Comparison of ENCODE assay signal across 11 cellular contexts in the genomic region with DNA sequence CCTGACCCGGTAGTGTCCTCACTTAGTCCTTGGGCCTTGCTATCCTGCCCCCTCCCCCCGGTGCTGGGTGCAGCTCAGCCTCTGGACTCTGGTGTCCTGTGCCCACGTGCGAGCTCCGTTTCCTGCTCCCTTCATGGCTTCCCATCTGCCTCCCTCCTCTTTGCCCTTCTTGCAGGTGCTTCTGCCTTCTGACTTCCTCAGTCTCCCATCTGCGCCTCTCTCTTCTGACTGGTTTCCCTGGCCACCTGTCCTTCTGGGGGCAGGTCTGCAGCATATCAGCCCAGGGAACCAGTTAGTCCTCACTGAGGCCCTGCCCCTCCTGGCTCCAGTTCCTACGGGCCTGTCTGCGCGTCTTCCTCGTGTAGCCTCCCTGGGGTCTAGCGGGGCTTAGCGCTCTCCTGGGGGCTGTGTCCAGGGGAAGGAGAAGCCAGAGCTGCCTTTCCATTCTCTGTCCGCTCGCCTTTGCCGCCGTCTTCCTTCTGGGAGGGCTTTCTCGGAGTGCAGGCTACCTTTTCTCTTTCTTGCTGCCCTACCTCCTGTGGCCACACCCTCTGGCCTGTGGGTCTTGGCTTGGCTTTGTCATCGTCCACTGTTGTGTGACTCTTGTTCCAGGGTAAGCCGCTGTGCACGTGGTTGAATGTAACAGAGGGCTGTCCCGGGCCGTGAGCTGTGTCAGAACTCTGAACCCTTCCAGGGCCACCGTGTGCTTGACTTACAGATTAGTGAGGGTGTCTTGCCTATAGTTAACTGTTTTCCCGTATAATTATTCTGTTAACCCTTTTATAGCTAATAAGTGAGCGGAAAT. TPM values are rescaled to one million over a fixed set of nuclear protein-coding genes. Genes with fewer than 3 reads are reported as not detected.
A peak's percentile ranks its signal among the peaks of the same experiment; 100 is the strongest.
DNase-seq lines count a peak whose midpoint lies in the region; ATAC-seq, FAIRE-seq and TF ChIP-seq lines count a peak whose summit lies in the region.
"Had no signal": no experiment of that assay in that cellular context is flagged by ENCODE, and none has a peak within 500 bp of the region (broad histone marks: within the 10 kb centered on the region; RNA-seq: fewer than 3 reads in every experiment).

No MANE protein-coding gene starts in this region.

- intact Hi-C loops in activated CD4-positive, alpha-beta T cell treated with anti-CD3 and anti-CD28 coated beads, Interleukin-2, amount 10 ng/mL, durations not matched to agents 24 days and 14 days (cut with micrococcal nuclease), result loop anchor here (5.0 kb wide), 1 partner anchor 102 kb away; no protein-coding TSS in a partner anchor
- intact Hi-C loops in stomach (cut with DNase I; ENCODE audit: low total_unique reads), result no loop called here

- H3K9me3 Mint-ChIP-seq in activated CD4-positive, alpha-beta T cell treated with anti-CD3 and anti-CD28 coated beads, Interleukin-2, amount 10 ng/mL, durations not matched to agents 24 days and 14 days, result no peaks in the 10 kb centered on the region
- H3K9me3 Mint-ChIP-seq: stimulated activated naive CD8-positive, alpha-beta T cell treated with anti-CD3 and anti-CD28 coated beads, Interleukin-15, Interleukin-2, amounts not matched to agents 100 ng/mL and 50 ng/mL, for 24 hours had no signal

- no peak for TF ChIP-seq EP300 in stomach (IDR thresholded peaks at IDR 0.05)

- TF ChIP-seq CTCF in bronchial epithelial cell (IDR thresholded peaks at IDR 0.05; ENCODE audit: insufficient read depth, low read length, severe bottlenecking), result no peak
- TF ChIP-seq CTCF in liver (IDR thresholded peaks at IDR 0.05; ENCODE audit: low read depth, low read length, missing input control), result no peak
- peak in 1 of 7 experiments; percentile 6 for TF ChIP-seq CTCF in stomach (IDR thresholded peaks at IDR 0.05)

- peaks cover 14% of the 10 kb centered on the region for H3K36me3 Mint-ChIP-seq in activated CD4-positive, alpha-beta T cell treated with anti-CD3 and anti-CD28 coated beads, Interleukin-2, amount 10 ng/mL, durations not matched to agents 24 days and 14 days (ENCODE audit: low read depth)

- FAIRE-seq in bronchial epithelial cell (lab: Jason Lieb, UNC), result no peak

- H3K9me3 ChIP-seq in liver (ENCODE audit: control insufficient read depth in 4 of 4, low read length in 3 of 4) (no peaks in the 10 kb centered on the region), stomach (no peaks in the 10 kb centered on the region)
- H3K9me3 ChIP-seq: SJSA1 had no signal

- no peaks in the 10 kb centered on the region for H3K27me3 Mint-ChIP-seq in activated CD4-positive, alpha-beta T cell treated with anti-CD3 and anti-CD28 coated beads, Interleukin-2, amount 10 ng/mL, durations not matched to agents 24 days and 14 days
- H3K27me3 Mint-ChIP-seq: stimulated activated naive CD8-positive, alpha-beta T cell treated with anti-CD3 and anti-CD28 coated beads, Interleukin-15, Interleukin-2, amounts not matched to agents 100 ng/mL and 50 ng/mL, for 24 hours had no signal

- H3K4me1 Mint-ChIP-seq in activated CD4-positive, alpha-beta T cell treated with anti-CD3 and anti-CD28 coated beads, Interleukin-2, amount 10 ng/mL, durations not matched to agents 24 days and 14 days, result peaks cover 19% of the 10 kb centered on the region

- H3K27ac Mint-ChIP-seq in activated CD4-positive, alpha-beta T cell treated with anti-CD3 and anti-CD28 coated beads, Interleukin-2, amount 10 ng/mL, durations not matched to agents 24 days and 14 days, result peak overlapping the region; percentile 69
- H3K27ac Mint-ChIP-seq: stimulated activated naive CD8-positive, alpha-beta T cell treated with anti-CD3 and anti-CD28 coated beads, Interleukin-15, Interleukin-2, amounts not matched to agents 100 ng/mL and 50 ng/mL, for 24 hours had no signal

- no peaks in the 10 kb centered on the region for H3K27me3 ChIP-seq in bronchial epithelial cell (ENCODE audit: control insufficient read depth, insufficient read depth, low read length)
- no peaks in the 10 kb centered on the region for H3K27me3 ChIP-seq in liver (ENCODE audit: control insufficient read depth in 4 of 4, insufficient read depth in 4 of 4, low read length in 3 of 4)
- no peaks in the 10 kb centered on the region for H3K27me3 ChIP-seq in stomach
- H3K27me3 ChIP-seq: SJSA1 had no signal

- TF ChIP-seq RAD21 in liver (IDR thresholded peaks at IDR 0.05), result peak; percentile 21 to 46

- 25% methylated on average over 25 of the region's 25 CpGs for WGBS in liver
- 24 to 42% (median 26%) methylated on average over 25 of the region's 25 CpGs for WGBS in stomach, 5 donors

- no peak for DNase-seq in activated CD4-positive, alpha-beta T cell treated with anti-CD3 and anti-CD28 coated beads, Interleukin-2, amount 10 ng/mL, durations not matched to agents 24 days and 14 days
- no peak for DNase-seq in activated CD4-positive, alpha-beta T cell treated with anti-CD3 and anti-CD28 coated beads for 1 hour
- DNase-seq in bronchial epithelial cell (ENCODE audit: low read depth) (peak; percentile 12), stomach (peak; percentile 81), NCI-H2107 (lab: John Stamatoyannopoulos, UW) (no peak)

- no peak for TF ChIP-seq POLR2A in stomach (IDR thresholded peaks at IDR 0.05)

- H3K27ac ChIP-seq in liver (ENCODE audit: low read depth in 1 of 2, low read length in 2 of 2) (peak overlapping the region; percentile 13 to 67), stomach (peak overlapping the region; percentile 1 to 69 (median 41))
- H3K27ac ChIP-seq: KMS-11, SJSA1 had no signal

- H3K36me3 ChIP-seq in bronchial epithelial cell (ENCODE audit: control insufficient read depth, insufficient read depth, low read length), result peaks cover 4% of the 10 kb centered on the region
- peaks cover 0 to 3% (median 0%) of the 10 kb centered on the region in 4 donors for H3K36me3 ChIP-seq in liver (ENCODE audit: control insufficient read depth in 4 of 4, insufficient read depth in 3 of 4, low read depth in 1 of 4, low read length in 3 of 4)
- peaks cover 0 to 12% (median 10%) of the 10 kb centered on the region in 4 donors for H3K36me3 ChIP-seq in stomach

- H3K4me1 ChIP-seq in liver (ENCODE audit: control insufficient read depth in 4 of 4, insufficient read depth in 4 of 4, low read length in 3 of 4) (peaks cover 10 to 68% (median 41%) of the 10 kb centered on the region in 4 donors), stomach (peaks cover 40 to 76% (median 55%) of the 10 kb centered on the region in 4 donors)
- H3K4me1 ChIP-seq: SJSA1 had no signal

- ATAC-seq in HG03139 (IDR thresholded peaks at IDR 0.05; ENCODE audit: unreplicated experiment) (no peak), GM21786 (IDR thresholded peaks at IDR 0.05; ENCODE audit: unreplicated experiment) (no peak)

- H3K4me3 Mint-ChIP-seq in activated CD4-positive, alpha-beta T cell treated with anti-CD3 and anti-CD28 coated beads, Interleukin-2, amount 10 ng/mL, durations not matched to agents 24 days and 14 days, result no peak overlapping the region
- H3K4me3 Mint-ChIP-seq: stimulated activated naive CD8-positive, alpha-beta T cell treated with anti-CD3 and anti-CD28 coated beads, Interleukin-15, Interleukin-2, amounts not matched to agents 100 ng/mL and 50 ng/mL, for 24 hours had no signal

- peak overlapping the region in 1 of 2 donors; percentile 11 for H3K9ac ChIP-seq in liver (ENCODE audit: low read depth in 1 of 2, low read length in 2 of 2)
- H3K9ac ChIP-seq: KMS-11 had no signal

- H3K4me3 ChIP-seq in bronchial epithelial cell (ENCODE audit: low read depth, low read length), result no peak overlapping the region
- H3K4me3 ChIP-seq in liver (ENCODE audit: low read depth in 1 of 3, low read length in 3 of 3), result no peak overlapping the region
- H3K4me3 ChIP-seq in stomach, result peak overlapping the region in 1 of 4 donors; percentile 28
- H3K4me3 ChIP-seq: SJSA1 had no signal

TF ChIP-seq in liver, 16 proteins besides CTCF, POLR2A, EP300 and RAD21 (continues in another document):
- TF ChIP-seq SP1 (IDR thresholded peaks at IDR 0.05) (peak; percentile 44), FOXA2 (IDR thresholded peaks at IDR 0.05) (peak; percentile 66), HNF4A (conservative IDR thresholded peaks at IDR 0.05) (peak; percentile 81 to 94), JUND (IDR thresholded peaks at IDR 0.05) (peak in 1 of 2 donors; percentile 59), NR2F2 (IDR thresholded peaks at IDR 0.05) (no peak), EGR1 (IDR thresholded peaks at IDR 0.05; ENCODE audit: low read depth in 2 of 2) (no peak), TAF1 (conservative IDR thresholded peaks at IDR 0.05) (no peak), FOXA1 (IDR thresholded peaks at IDR 0.05) (peak; percentile 31)
- TF ChIP-seq, protein P1, sequence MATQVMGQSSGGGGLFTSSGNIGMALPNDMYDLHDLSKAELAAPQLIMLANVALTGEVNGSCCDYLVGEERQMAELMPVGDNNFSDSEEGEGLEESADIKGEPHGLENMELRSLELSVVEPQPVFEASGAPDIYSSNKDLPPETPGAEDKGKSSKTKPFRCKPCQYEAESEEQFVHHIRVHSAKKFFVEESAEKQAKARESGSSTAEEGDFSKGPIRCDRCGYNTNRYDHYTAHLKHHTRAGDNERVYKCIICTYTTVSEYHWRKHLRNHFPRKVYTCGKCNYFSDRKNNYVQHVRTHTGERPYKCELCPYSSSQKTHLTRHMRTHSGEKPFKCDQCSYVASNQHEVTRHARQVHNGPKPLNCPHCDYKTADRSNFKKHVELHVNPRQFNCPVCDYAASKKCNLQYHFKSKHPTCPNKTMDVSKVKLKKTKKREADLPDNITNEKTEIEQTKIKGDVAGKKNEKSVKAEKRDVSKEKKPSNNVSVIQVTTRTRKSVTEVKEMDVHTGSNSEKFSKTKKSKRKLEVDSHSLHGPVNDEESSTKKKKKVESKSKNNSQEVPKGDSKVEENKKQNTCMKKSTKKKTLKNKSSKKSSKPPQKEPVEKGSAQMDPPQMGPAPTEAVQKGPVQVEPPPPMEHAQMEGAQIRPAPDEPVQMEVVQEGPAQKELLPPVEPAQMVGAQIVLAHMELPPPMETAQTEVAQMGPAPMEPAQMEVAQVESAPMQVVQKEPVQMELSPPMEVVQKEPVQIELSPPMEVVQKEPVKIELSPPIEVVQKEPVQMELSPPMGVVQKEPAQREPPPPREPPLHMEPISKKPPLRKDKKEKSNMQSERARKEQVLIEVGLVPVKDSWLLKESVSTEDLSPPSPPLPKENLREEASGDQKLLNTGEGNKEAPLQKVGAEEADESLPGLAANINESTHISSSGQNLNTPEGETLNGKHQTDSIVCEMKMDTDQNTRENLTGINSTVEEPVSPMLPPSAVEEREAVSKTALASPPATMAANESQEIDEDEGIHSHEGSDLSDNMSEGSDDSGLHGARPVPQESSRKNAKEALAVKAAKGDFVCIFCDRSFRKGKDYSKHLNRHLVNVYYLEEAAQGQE (IDR thresholded peaks at IDR 0.05), result no peak
- TF ChIP-seq, protein P2, sequence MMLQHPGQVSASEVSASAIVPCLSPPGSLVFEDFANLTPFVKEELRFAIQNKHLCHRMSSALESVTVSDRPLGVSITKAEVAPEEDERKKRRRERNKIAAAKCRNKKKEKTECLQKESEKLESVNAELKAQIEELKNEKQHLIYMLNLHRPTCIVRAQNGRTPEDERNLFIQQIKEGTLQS (IDR thresholded peaks at IDR 0.05), result no peak

RNA-seq across cellular contexts. Expression of a gene that starts 51.8 kb away (rescaled TPM):
- 93.6 and 99.4 TPM in 2 replicates for total RNA-seq in activated CD4-positive, alpha-beta T cell treated with anti-CD3 and anti-CD28 coated beads, Interleukin-2, amount 10 ng/mL, durations not matched to agents 24 days and 14 days
- total RNA-seq in bronchial epithelial cell (45.3 and 45.4 TPM in 2 replicates), liver (10 to 100 TPM; 37.5 to 48.2 TPM), stomach (100 to 1,000 TPM in 3 of 5 donors, 10 to 100 TPM in 2; 77.3 to 419 (median 104) TPM)
- polyA plus RNA-seq in liver (10 to 100 TPM; 16.1 to 17.1 TPM), stomach (10 to 100 TPM; 23.9 to 34.7 (median 24.9) TPM)

Comparison
In these comparisons a context has a peak if more than half of its experiments do, and no peak if none do; other contexts are left out.
1. DNase-seq: peak in bronchial epithelial cell (single experiment) and stomach (single experiment); none in activated CD4-positive, alpha-beta T cell treated with anti-CD3 and anti-CD28 coated beads, Interleukin-2, amount 10 ng/mL, durations not matched to agents 24 days and 14 days (single experiment), activated CD4-positive, alpha-beta T cell treated with anti-CD3 and anti-CD28 coated beads for 1 hour (single experiment) and NCI-H2107 (single experiment).